In the genomic region with DNA sequence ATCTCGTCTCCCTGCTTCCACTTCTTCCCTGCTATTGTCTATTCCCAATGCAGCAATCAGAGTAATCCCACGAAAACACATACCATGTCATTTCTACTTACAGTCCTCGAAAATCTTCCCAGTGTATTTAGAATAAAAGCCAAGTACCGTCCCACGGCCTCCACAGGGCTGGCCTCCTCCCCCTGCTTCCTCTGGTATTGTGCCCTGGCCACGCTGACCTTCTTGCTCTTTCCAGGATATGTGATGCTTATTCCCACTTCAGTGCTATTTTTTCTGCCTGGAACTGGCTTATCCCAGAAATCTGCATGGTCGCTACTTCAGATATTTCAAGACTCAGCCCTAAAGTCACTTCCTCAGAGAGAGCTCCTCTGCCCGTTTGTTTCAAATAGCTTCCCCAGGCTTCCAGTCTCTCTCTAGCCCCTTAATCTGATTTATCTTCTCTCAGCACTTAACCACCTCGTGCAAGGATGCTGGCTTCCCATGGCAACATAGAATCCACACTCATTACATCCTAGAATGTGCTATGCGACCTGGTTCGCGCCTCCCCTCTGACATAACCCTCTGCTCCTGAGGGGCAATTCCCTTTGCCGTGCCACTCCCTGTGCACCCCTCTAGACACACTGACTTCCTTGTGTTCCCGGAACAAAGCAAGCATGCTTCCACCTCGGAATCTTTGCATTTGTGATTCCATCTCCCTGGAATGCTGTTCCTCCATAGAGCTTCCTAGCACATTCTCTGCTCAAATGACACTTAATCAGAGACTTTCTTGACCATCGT, we compare ENCODE assay signal across 3 cellular contexts.
TF ChIP-seq lines count a peak whose summit lies in the region.

No MANE protein-coding gene starts in this region.

TF ChIP-seq in liver, 16 proteins besides CTCF, POLR2A, EP300 and RAD21:
- TF ChIP-seq NR2F2 (IDR thresholded peaks at IDR 0.05) (peak; percentile 90), YY1 (IDR thresholded peaks at IDR 0.05) (no peak)

TF ChIP-seq in HepG2, 621 proteins besides CTCF, POLR2A, EP300 and RAD21:
- TF ChIP-seq ZMYM4 (CRISPR knock-in tag; IDR thresholded peaks at IDR 0.05) (no peak), MYC (CRISPR knock-in tag; IDR thresholded peaks at IDR 0.05; ENCODE audit: borderline replicate concordance) (no peak), GABPB1 (CRISPR knock-in tag; IDR thresholded peaks at IDR 0.05) (no peak), PHB2 (IDR thresholded peaks at IDR 0.05; ENCODE audit: partially characterized antibody) (no peak)
- TF ChIP-seq, protein P1, sequence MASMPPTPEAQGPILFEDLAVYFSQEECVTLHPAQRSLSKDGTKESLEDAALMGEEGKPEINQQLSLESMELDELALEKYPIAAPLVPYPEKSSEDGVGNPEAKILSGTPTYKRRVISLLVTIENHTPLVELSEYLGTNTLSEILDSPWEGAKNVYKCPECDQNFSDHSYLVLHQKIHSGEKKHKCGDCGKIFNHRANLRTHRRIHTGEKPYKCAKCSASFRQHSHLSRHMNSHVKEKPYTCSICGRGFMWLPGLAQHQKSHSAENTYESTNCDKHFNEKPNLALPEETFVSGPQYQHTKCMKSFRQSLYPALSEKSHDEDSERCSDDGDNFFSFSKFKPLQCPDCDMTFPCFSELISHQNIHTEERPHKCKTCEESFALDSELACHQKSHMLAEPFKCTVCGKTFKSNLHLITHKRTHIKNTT (CRISPR knock-in tag; IDR thresholded peaks at IDR 0.05) = no peak

TF ChIP-seq in endothelial cell of umbilical vein, 7 proteins besides CTCF, POLR2A, EP300 and RAD21:
- TF ChIP-seq JUN (IDR thresholded peaks at IDR 0.05; ENCODE audit: borderline replicate concordance, insufficient read depth, insufficient read length, low read depth) = no peak
- TF ChIP-seq MYC (IDR thresholded peaks at IDR 0.05; ENCODE audit: low read depth, low read length) = no peak
TF ChIP-seq in endothelial cell of umbilical vein: peak in this region for 0.
